Comparison of ENCODE assay signal across 22 cellular contexts in genomic region chr5:51172853-51173635, GRCh38.
DNase-seq lines count a peak whose midpoint lies in the region; ATAC-seq and TF ChIP-seq lines count a peak whose summit lies in the region.
"Had no signal": no experiment of that assay in that cellular context is flagged by ENCODE, and none has a peak within 500 bp of the region (broad histone marks: within the 10 kb centered on the region; RNA-seq: fewer than 3 reads in every experiment).

No MANE protein-coding gene starts in this region.

- no TSS peak for BruUV-seq in A673 (replicated peaks; lab: Mats Ljungman, UMichigan)

- H3K4me1 Mint-ChIP-seq in endodermal cell, result peaks cover 8% of the 10 kb centered on the region

- H3K27ac ChIP-seq in A673 (ENCODE audit: low read depth, low read length, poor library complexity, severe bottlenecking) (no peak overlapping the region), endodermal cell (ENCODE audit: low read depth, low read length) (peak overlapping the region; percentile 59)
- H3K27ac ChIP-seq: BLaER1, transverse colon had no signal

- no peak overlapping the region for H3K27ac Mint-ChIP-seq in endodermal cell

- intact Hi-C loops in A673 (cut with micrococcal nuclease; ENCODE audit: unreplicated experiment), result no loop called here

- H3K36me3 Mint-ChIP-seq in endodermal cell (ENCODE audit: low read depth), result no peaks in the 10 kb centered on the region

- peaks cover 4% of the 10 kb centered on the region for H3K4me1 ChIP-seq in A673 (ENCODE audit: insufficient read depth, low read length, poor library complexity, severe bottlenecking)
- H3K4me1 ChIP-seq in endodermal cell (ENCODE audit: control insufficient read depth, insufficient read depth, low read length), result no peaks in the 10 kb centered on the region
- H3K4me1 ChIP-seq: BLaER1, transverse colon had no signal

- H3K36me3 ChIP-seq in A673 (ENCODE audit: insufficient read depth, low read length, poor library complexity, severe bottlenecking), result no peaks in the 10 kb centered on the region
- no peaks in the 10 kb centered on the region for H3K36me3 ChIP-seq in endodermal cell (ENCODE audit: control insufficient read depth, insufficient read depth, low read length)
- H3K36me3 ChIP-seq: BLaER1, transverse colon had no signal

- H3K9ac ChIP-seq in endodermal cell (ENCODE audit: extremely low read depth, low read length, poor library complexity, severe bottlenecking), result no peak overlapping the region
- H3K9ac ChIP-seq: BLaER1 had no signal

- no peaks in the 10 kb centered on the region for H3K27me3 Mint-ChIP-seq in endodermal cell (ENCODE audit: insufficient read depth)

- H3K9me3 ChIP-seq in A673 (ENCODE audit: low read depth, low read length, poor library complexity, severe bottlenecking) (no peaks in the 10 kb centered on the region), endodermal cell (ENCODE audit: control insufficient read depth, low read length) (no peaks in the 10 kb centered on the region)
- H3K9me3 ChIP-seq: BLaER1, transverse colon had no signal

- H3K4me3 ChIP-seq in A673 (ENCODE audit: low read depth, low read length, poor library complexity, severe bottlenecking) (no peak overlapping the region), endodermal cell (ENCODE audit: low read length) (no peak overlapping the region)
- H3K4me3 ChIP-seq: BLaER1, transverse colon had no signal

- H3K27me3 ChIP-seq in A673 (replicated peaks; ENCODE audit: insufficient read depth, low read depth, low read length, poor library complexity) (no peaks in the 10 kb centered on the region), endodermal cell (ENCODE audit: control insufficient read depth, insufficient read depth, low read length, poor library complexity, severe bottlenecking) (no peaks in the 10 kb centered on the region)
- H3K27me3 ChIP-seq: BLaER1, transverse colon had no signal

- no peaks in the 10 kb centered on the region for H3K9me3 Mint-ChIP-seq in endodermal cell

- ATAC-seq in HG03108 (IDR thresholded peaks at IDR 0.05; ENCODE audit: unreplicated experiment) (no peak), GM21367 (IDR thresholded peaks at IDR 0.05; ENCODE audit: unreplicated experiment) (no peak)
- ATAC-seq: left cardiac atrium, Panc1, SK-N-SH treated with all-trans-retinoic acid at 6 μM for 48 hours had no signal

- DNase-seq in A673 (ENCODE audit: low spot score), result peak; percentile 35
- DNase-seq in NCI-H1417 (lab: John Stamatoyannopoulos, UW), result peak; percentile 27 to 97 (median 81)
- peak; percentile 77 for DNase-seq in NCI-H345 (lab: John Stamatoyannopoulos, UW)
- peak; percentile 45 for DNase-seq in endodermal cell
- no peak for DNase-seq in superior temporal gyrus (ENCODE audit: extremely low spot score)
- DNase-seq in DMS79 (lab: John Stamatoyannopoulos, UW), result no peak
- DNase-seq: activated CD4-positive, alpha-beta T cell treated with anti-CD3 and anti-CD28 coated beads for 1 hour; activated gamma-delta T cell; central memory CD4-positive, alpha-beta T cell; DMS 273 treated with DMSO at 0.1 percent for 48 hours; effector CD8-positive, alpha-beta T cell; HCEC 1CT; left cardiac atrium; midbrain; NCI-H446 treated with DMSO at 0.1 percent for 48 hours; stimulated activated naive CD4-positive, alpha-beta T cell; transverse colon had no signal

- TF ChIP-seq CTCF in A673 (conservative IDR thresholded peaks at IDR 0.05; ENCODE audit: low read depth, low read length), result no peak
- no peak for TF ChIP-seq CTCF in endodermal cell (conservative IDR thresholded peaks at IDR 0.05)

- WGBS in endodermal cell (ENCODE audit: insufficient coverage in 1 of 2, insufficient read length in 1 of 2), 2 experiments, result 47 to 80% methylated on average over 1 to 7 of the region's 7 CpGs

- CTCF ChIA-PET in A673 (lab: Charles Lee), result no interaction called here

- POLR2A ChIA-PET in A673 (lab: Charles Lee; ENCODE audit: low non-redundant PET), result interaction anchor here (0.6 kb wide), 1 partner anchor 239 kb away, joined by 16 read pairs; no protein-coding TSS in a partner anchor

- no peak overlapping the region for H3K4me3 Mint-ChIP-seq in endodermal cell

Comparison
In these comparisons a context has a peak if more than half of its experiments do, and no peak if none do; other contexts are left out.
1. DNase-seq: peak in A673 (single experiment), NCI-H1417 (3 of 3), NCI-H345 (single experiment) and endodermal cell (single experiment); none in superior temporal gyrus (single experiment) and DMS79 (single experiment).